ENCODE assay signal across 8 cellular contexts in genomic region chr3:50189274-50189673, GRCh38. TPM values are rescaled to one million over a fixed set of nuclear protein-coding genes. Genes with fewer than 3 reads are reported as not detected.
DNase-seq lines count a peak whose midpoint lies in the region; ATAC-seq, FAIRE-seq and TF ChIP-seq lines count a peak whose summit lies in the region.

No MANE protein-coding gene starts in this region.

- no peaks in the 10 kb centered on the region for H3K9me3 ChIP-seq in kidney (ENCODE audit: control insufficient read depth in 1 of 2, low read length in 2 of 2)

- intact Hi-C loops in kidney (cut with DNase I), result no loop called here

- in situ Hi-C loops in T47D (cut with HindIII; ENCODE audit: low pct_unique_long_range_greater_than_20kb, low sequenced_read_pairs), result no loop called here

- H3K27ac ChIP-seq in kidney (ENCODE audit: low read depth in 2 of 2, low read length in 2 of 2), result no peak overlapping the region

- FAIRE-seq in kidney (lab: Jason Lieb, UNC), result no peak

- peaks cover 0 to 3% of the 10 kb centered on the region in 2 donors for H3K36me3 ChIP-seq in kidney (ENCODE audit: control insufficient read depth in 1 of 2, insufficient read depth in 2 of 2, low read length in 2 of 2)

- H3K4me3 ChIP-seq in Jurkat, Clone E6-1 (ENCODE audit: low read length), result no peak overlapping the region
- H3K4me3 ChIP-seq in kidney (ENCODE audit: low read length in 2 of 2), result no peak overlapping the region

- TF ChIP-seq CTCF in kidney (IDR thresholded peaks at IDR 0.05; ENCODE audit: borderline replicate concordance, extremely low read depth, insufficient read depth), result peak; percentile 96

- H3K4me1 ChIP-seq in kidney (ENCODE audit: control insufficient read depth in 1 of 2, insufficient read depth in 1 of 2, low read depth in 1 of 2, low read length in 2 of 2), result peaks cover 0 to 10% of the 10 kb centered on the region in 2 donors

- peak; percentile 85 for DNase-seq in ELR (ENCODE audit: low read depth)
- DNase-seq in Jurkat, Clone E6-1 (ENCODE audit: low read depth, low spot score), result peak; percentile 54
- peak; percentile 82 for DNase-seq in RKO (ENCODE audit: low spot score)
- peak; percentile 59 to 84 for DNase-seq in T47D (ENCODE audit: low read depth in 1 of 2, low spot score in 1 of 2)
- DNase-seq in kidney, result no peak
- DNase-seq in stimulated activated CD4-positive, alpha-beta T cell treated with anti-CD3 and anti-CD28 coated beads, Interleukin-4, amount 100 ng/mL, for 4 hours, result peak; percentile 20 to 34

- no peak overlapping the region for H3K9ac ChIP-seq in kidney (ENCODE audit: low read length in 2 of 2)

- ATAC-seq in GM19452 (IDR thresholded peaks at IDR 0.05; ENCODE audit: unreplicated experiment) (no peak), GM19455 (IDR thresholded peaks at IDR 0.05; ENCODE audit: unreplicated experiment) (no peak)

RNA-seq across cellular contexts. Expression of gene GNAT1, which starts 2.1 kb away (rescaled TPM):
- not detected for polyA plus RNA-seq in Jurkat, Clone E6-1 (2012; ENCODE audit: insufficient read depth, insufficient read length)
- total RNA-seq in kidney, result not detected
- not detected for polyA plus RNA-seq in kidney (ENCODE audit: insufficient read depth, low read depth, low replicate concordance)

RNA-seq across cellular contexts. Expression of gene SLC38A3, which starts 15.8 kb away (rescaled TPM):
- polyA plus RNA-seq in Jurkat, Clone E6-1 (2012; ENCODE audit: insufficient read depth, insufficient read length), result 2.0 TPM
- 1.6 TPM for total RNA-seq in kidney
- 4.2 TPM for polyA plus RNA-seq in kidney (ENCODE audit: insufficient read depth, low read depth, low replicate concordance)

RNA-seq across cellular contexts. Expression of gene SEMA3F, which starts 34.1 kb away (rescaled TPM):
- 3.8 TPM for polyA plus RNA-seq in Jurkat, Clone E6-1 (2012; ENCODE audit: insufficient read depth, insufficient read length)
- total RNA-seq in kidney, result 39.9 TPM
- polyA plus RNA-seq in kidney (ENCODE audit: insufficient read depth, low read depth, low replicate concordance), result 36.7 TPM

RNA-seq across cellular contexts. Expression of gene GNAI2, which starts 46.7 kb away (rescaled TPM):
- polyA plus RNA-seq in Jurkat, Clone E6-1 (2012; ENCODE audit: insufficient read depth, insufficient read length), result 279 TPM
- 245 TPM for total RNA-seq in kidney
- 141 TPM for polyA plus RNA-seq in kidney (ENCODE audit: insufficient read depth, low read depth, low replicate concordance)
